In the genomic region with DNA sequence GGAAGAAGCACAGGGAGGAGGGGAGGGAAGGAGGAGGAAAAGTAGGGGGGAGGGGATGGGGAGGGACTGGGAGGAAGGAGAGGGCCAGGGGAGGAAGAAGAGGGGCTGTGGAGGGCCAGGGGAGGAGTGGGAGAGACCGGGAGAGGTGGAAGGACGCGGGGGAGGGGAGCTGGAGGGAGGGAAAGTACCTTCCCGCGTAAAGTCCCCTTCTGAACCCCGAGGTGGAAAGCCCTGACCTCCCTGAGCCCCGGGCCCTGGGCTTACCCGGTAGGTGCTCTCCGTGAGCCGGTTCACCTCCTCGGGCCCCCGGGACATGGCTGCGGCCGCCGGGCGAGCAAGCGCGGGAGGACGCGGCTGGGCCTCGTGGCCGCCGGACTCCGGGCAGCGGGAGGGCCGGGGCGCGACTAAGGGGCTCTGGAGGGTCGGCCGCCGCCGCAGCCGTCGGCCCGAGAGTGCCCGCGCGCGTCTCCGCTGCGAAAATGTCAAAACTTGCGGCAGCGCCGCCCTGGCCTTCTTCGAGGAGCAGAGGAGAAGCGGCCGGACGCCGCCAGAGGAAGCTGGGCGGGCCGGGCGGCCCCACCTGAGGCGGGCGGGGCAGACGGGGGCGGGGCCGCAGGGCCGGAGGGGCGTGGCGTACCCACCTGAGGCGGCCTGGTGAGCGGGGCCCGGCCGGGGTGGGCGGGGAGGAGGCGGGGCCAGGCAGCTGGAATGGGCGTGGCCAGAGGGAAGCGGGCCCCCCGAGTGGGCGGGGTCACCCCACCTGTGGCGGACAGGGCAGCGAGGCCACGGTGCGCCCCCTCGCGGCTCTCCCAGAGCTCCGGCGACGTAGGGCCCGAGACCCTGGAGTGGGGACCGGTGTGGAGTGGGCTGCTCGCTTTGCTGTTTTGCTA, we compare ENCODE assay signal across 1 cellular context.
A peak's percentile ranks its signal among the peaks of the same experiment; 100 is the strongest.
TF ChIP-seq lines count a peak whose summit lies in the region.

A gene with protein sequence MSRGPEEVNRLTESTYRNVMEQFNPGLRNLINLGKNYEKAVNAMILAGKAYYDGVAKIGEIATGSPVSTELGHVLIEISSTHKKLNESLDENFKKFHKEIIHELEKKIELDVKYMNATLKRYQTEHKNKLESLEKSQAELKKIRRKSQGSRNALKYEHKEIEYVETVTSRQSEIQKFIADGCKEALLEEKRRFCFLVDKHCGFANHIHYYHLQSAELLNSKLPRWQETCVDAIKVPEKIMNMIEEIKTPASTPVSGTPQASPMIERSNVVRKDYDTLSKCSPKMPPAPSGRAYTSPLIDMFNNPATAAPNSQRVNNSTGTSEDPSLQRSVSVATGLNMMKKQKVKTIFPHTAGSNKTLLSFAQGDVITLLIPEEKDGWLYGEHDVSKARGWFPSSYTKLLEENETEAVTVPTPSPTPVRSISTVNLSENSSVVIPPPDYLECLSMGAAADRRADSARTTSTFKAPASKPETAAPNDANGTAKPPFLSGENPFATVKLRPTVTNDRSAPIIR (minus strand): TSS at position 553 of the 890 bp plus-strand sequence. CDS start 238 bp downstream, at position 315.

TF ChIP-seq in K562, 482 proteins besides CTCF, POLR2A, EP300 and RAD21 (continued from another document and continues in another):
- TF ChIP-seq E2F3 (CRISPR knock-in tag; IDR thresholded peaks at IDR 0.05): peak; percentile 85
- no peak for TF ChIP-seq ZZZ3 (IDR thresholded peaks at IDR 0.05)
- TF ChIP-seq, protein P1, sequence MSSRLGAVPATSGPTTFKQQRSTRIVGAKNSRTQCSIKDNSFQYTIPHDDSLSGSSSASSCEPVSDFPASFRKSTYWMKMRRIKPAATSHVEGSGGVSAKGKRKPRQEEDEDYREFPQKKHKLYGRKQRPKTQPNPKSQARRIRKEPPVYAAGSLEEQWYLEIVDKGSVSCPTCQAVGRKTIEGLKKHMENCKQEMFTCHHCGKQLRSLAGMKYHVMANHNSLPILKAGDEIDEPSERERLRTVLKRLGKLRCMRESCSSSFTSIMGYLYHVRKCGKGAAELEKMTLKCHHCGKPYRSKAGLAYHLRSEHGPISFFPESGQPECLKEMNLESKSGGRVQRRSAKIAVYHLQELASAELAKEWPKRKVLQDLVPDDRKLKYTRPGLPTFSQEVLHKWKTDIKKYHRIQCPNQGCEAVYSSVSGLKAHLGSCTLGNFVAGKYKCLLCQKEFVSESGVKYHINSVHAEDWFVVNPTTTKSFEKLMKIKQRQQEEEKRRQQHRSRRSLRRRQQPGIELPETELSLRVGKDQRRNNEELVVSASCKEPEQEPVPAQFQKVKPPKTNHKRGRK (tag; IDR thresholded peaks at IDR 0.05): peak; percentile 60
- peak; percentile 58; the same call in 1 of the 2 replicates for TF ChIP-seq LCOR (CRISPR knock-in tag; IDR thresholded peaks at IDR 0.05)
- TF ChIP-seq ZKSCAN1 (IDR thresholded peaks at IDR 0.05; ENCODE audit: low read depth, low read length): no peak
- no peak for TF ChIP-seq ADNP (tag; IDR thresholded peaks at IDR 0.05)
- TF ChIP-seq, protein P2, sequence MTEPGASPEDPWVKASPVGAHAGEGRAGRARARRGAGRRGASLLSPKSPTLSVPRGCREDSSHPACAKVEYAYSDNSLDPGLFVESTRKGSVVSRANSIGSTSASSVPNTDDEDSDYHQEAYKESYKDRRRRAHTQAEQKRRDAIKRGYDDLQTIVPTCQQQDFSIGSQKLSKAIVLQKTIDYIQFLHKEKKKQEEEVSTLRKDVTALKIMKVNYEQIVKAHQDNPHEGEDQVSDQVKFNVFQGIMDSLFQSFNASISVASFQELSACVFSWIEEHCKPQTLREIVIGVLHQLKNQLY (CRISPR knock-in tag; conservative IDR thresholded peaks at IDR 0.05): no peak
- TF ChIP-seq NELFE (IDR thresholded peaks at IDR 0.05; ENCODE audit: insufficient read depth, insufficient read length): no peak
- TF ChIP-seq TCFL5 (CRISPR knock-in tag; conservative IDR thresholded peaks at IDR 0.05): no peak
- TF ChIP-seq SIN3A (IDR thresholded peaks at IDR 0.05; ENCODE audit: borderline replicate concordance in 2 of 2, control insufficient read depth in 1 of 2, low read depth in 2 of 2, low read length in 2 of 2): peak in 1 of 2 experiments; percentile 55; a peak in 2 of 4 replicates
- no peak for TF ChIP-seq KLF1 (tag; IDR thresholded peaks at IDR 0.05)
- no peak for TF ChIP-seq SNAPC5 (CRISPR knock-in tag; IDR thresholded peaks at IDR 0.05)
- no peak for TF ChIP-seq ZNF217 (CRISPR knock-in tag; IDR thresholded peaks at IDR 0.05)
- TF ChIP-seq NFE2L1 (tag; IDR thresholded peaks at IDR 0.05; ENCODE audit: borderline replicate concordance, low read depth): no peak
- TF ChIP-seq TCF7L2 (IDR thresholded peaks at IDR 0.05; ENCODE audit: low read depth, low read length): no peak
- TF ChIP-seq RBM34 (IDR thresholded peaks at IDR 0.05; ENCODE audit: borderline replicate concordance, insufficient read depth, low read length): no peak
- TF ChIP-seq LEF1 (IDR thresholded peaks at IDR 0.05): no peak
- TF ChIP-seq MEF2D (tag; conservative IDR thresholded peaks at IDR 0.05; ENCODE audit: low read depth): no peak
- TF ChIP-seq ZNF143 (CRISPR knock-in tag; IDR thresholded peaks at IDR 0.05): no peak
- no peak for TF ChIP-seq CEBPB (tag; IDR thresholded peaks at IDR 0.05)
- TF ChIP-seq PBX2 (CRISPR knock-in tag; IDR thresholded peaks at IDR 0.05; ENCODE audit: low read depth): no peak
- TF ChIP-seq PBX2 (tag; conservative IDR thresholded peaks at IDR 0.05; ENCODE audit: low read depth): no peak
- TF ChIP-seq BCLAF1 (IDR thresholded peaks at IDR 0.05; ENCODE audit: borderline replicate concordance in 1 of 2, control insufficient read depth in 1 of 2, low read depth in 2 of 2, low read length in 1 of 2): no peak
- TF ChIP-seq MXI1 (IDR thresholded peaks at IDR 0.05; ENCODE audit: low read depth, low read length): no peak
- no peak for TF ChIP-seq ZNF165 (CRISPR knock-in tag; IDR thresholded peaks at IDR 0.05; ENCODE audit: borderline replicate concordance)
- TF ChIP-seq ZNF584 (CRISPR knock-in tag; IDR thresholded peaks at IDR 0.05; ENCODE audit: low read depth): no peak
- TF ChIP-seq ZBTB17 (CRISPR knock-in tag; IDR thresholded peaks at IDR 0.05): 0 out of 2 replicates have a peak, but pooled peaks have one; percentile 27
- no peak for TF ChIP-seq MBD1 (CRISPR knock-in tag; IDR thresholded peaks at IDR 0.05)
- no peak for TF ChIP-seq MITF (IDR thresholded peaks at IDR 0.05)
- no peak for TF ChIP-seq TEAD4 (IDR thresholded peaks at IDR 0.05; ENCODE audit: low read length)
- TF ChIP-seq TEAD4 (CRISPR knock-in tag; IDR thresholded peaks at IDR 0.05; ENCODE audit: borderline replicate concordance): no peak
- TF ChIP-seq DLX4 (CRISPR knock-in tag; IDR thresholded peaks at IDR 0.05): no peak
- TF ChIP-seq PHB2 (IDR thresholded peaks at IDR 0.05; ENCODE audit: low read depth): no peak
- TF ChIP-seq, protein P3, sequence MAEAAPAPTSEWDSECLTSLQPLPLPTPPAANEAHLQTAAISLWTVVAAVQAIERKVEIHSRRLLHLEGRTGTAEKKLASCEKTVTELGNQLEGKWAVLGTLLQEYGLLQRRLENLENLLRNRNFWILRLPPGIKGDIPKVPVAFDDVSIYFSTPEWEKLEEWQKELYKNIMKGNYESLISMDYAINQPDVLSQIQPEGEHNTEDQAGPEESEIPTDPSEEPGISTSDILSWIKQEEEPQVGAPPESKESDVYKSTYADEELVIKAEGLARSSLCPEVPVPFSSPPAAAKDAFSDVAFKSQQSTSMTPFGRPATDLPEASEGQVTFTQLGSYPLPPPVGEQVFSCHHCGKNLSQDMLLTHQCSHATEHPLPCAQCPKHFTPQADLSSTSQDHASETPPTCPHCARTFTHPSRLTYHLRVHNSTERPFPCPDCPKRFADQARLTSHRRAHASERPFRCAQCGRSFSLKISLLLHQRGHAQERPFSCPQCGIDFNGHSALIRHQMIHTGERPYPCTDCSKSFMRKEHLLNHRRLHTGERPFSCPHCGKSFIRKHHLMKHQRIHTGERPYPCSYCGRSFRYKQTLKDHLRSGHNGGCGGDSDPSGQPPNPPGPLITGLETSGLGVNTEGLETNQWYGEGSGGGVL (CRISPR knock-in tag; IDR thresholded peaks at IDR 0.05): no peak
- peak; percentile 72; the same call in 1 of the 2 replicates for TF ChIP-seq ZBTB1 (CRISPR knock-in tag; IDR thresholded peaks at IDR 0.05; ENCODE audit: borderline replicate concordance, low read depth)
- TF ChIP-seq MCM2 (IDR thresholded peaks at IDR 0.05; ENCODE audit: low read depth): no peak
- no peak for TF ChIP-seq HOXB6 (CRISPR knock-in tag; IDR thresholded peaks at IDR 0.05; ENCODE audit: borderline replicate concordance)
- TF ChIP-seq COPS2 (conservative IDR thresholded peaks at IDR 0.05): no peak
- no peak for TF ChIP-seq PRMT5 (CRISPR knock-in tag; IDR thresholded peaks at IDR 0.05)
